ENCODE assay signal across 2 cellular contexts in genomic region chr7:23680417-23681405, GRCh38.
A peak's percentile ranks its signal among the peaks of the same experiment; 100 is the strongest.
TF ChIP-seq lines count a peak whose summit lies in the region.

No MANE protein-coding gene starts in this region.

TF ChIP-seq in liver, 16 proteins besides CTCF, POLR2A, EP300 and RAD21:
- TF ChIP-seq JUND (IDR thresholded peaks at IDR 0.05) = no peak
- TF ChIP-seq FOXA1 (IDR thresholded peaks at IDR 0.05) = no peak
- TF ChIP-seq ZBTB33 (IDR thresholded peaks at IDR 0.05) = no peak
- TF ChIP-seq ATF3 (IDR thresholded peaks at IDR 0.05) = no peak
- TF ChIP-seq YY1 (IDR thresholded peaks at IDR 0.05) = peak; percentile 52
- TF ChIP-seq EGR1 (IDR thresholded peaks at IDR 0.05; ENCODE audit: low read depth in 2 of 2) = no peak
- TF ChIP-seq HNF4G (IDR thresholded peaks at IDR 0.05) = no peak
- TF ChIP-seq NR2F2 (IDR thresholded peaks at IDR 0.05) = no peak
- peak; percentile 27 for TF ChIP-seq SP1 (IDR thresholded peaks at IDR 0.05)
- peak; percentile 18 for TF ChIP-seq MAX (IDR thresholded peaks at IDR 0.05)
- TF ChIP-seq TAF1 (conservative IDR thresholded peaks at IDR 0.05) = no peak
- TF ChIP-seq GABPA (IDR thresholded peaks at IDR 0.05 in 1 of 2, conservative IDR thresholded peaks at IDR 0.05 in 1 of 2) = peak in 1 of 2 donors; percentile 80
- TF ChIP-seq HNF4A (conservative IDR thresholded peaks at IDR 0.05) = peak; percentile 44 to 71
- no peak for TF ChIP-seq FOXA2 (IDR thresholded peaks at IDR 0.05)
- TF ChIP-seq RXRA (IDR thresholded peaks at IDR 0.05) = peak; percentile 45 to 61

TF ChIP-seq in HepG2, 621 proteins besides CTCF, POLR2A, EP300 and RAD21:
- TF ChIP-seq ZNF234 (CRISPR knock-in tag; conservative IDR thresholded peaks at IDR 0.05) (no peak), ZNF33A (CRISPR knock-in tag; IDR thresholded peaks at IDR 0.05; ENCODE audit: borderline replicate concordance) (no peak), U2AF2 (IDR thresholded peaks at IDR 0.05; ENCODE audit: low read depth, low read length) (no peak), ZNF280B (CRISPR knock-in tag; IDR thresholded peaks at IDR 0.05; ENCODE audit: borderline replicate concordance) (no peak), RELA (CRISPR knock-in tag; IDR thresholded peaks at IDR 0.05) (no peak), ESRRA (CRISPR knock-in tag; IDR thresholded peaks at IDR 0.05; ENCODE audit: low read depth) (no peak), NFYC (CRISPR knock-in tag; IDR thresholded peaks at IDR 0.05) (no peak), ISL2 (CRISPR knock-in tag; IDR thresholded peaks at IDR 0.05) (no peak), ZFP36L2 (CRISPR knock-in tag; IDR thresholded peaks at IDR 0.05) (no peak), HCFC1 (IDR thresholded peaks at IDR 0.05; ENCODE audit: low read depth, low read length) (no peak), ZNF710 (CRISPR knock-in tag; IDR thresholded peaks at IDR 0.05; ENCODE audit: borderline replicate concordance) (no peak), HNRNPL (IDR thresholded peaks at IDR 0.05; ENCODE audit: low read depth, low read length) (no peak), TIGD3 (CRISPR knock-in tag; IDR thresholded peaks at IDR 0.05; ENCODE audit: borderline replicate concordance) (no peak), CC2D1A (CRISPR knock-in tag; IDR thresholded peaks at IDR 0.05) (no peak), CENPX (CRISPR knock-in tag; IDR thresholded peaks at IDR 0.05) (no peak), ZNF44 (CRISPR knock-in tag; IDR thresholded peaks at IDR 0.05) (no peak), MEF2D (CRISPR knock-in tag; IDR thresholded peaks at IDR 0.05) (no peak), ZNF136 (CRISPR knock-in tag; IDR thresholded peaks at IDR 0.05; ENCODE audit: low read depth) (no peak), MIXL1 (CRISPR knock-in tag; IDR thresholded peaks at IDR 0.05) (no peak), KDM1A (CRISPR knock-in tag; IDR thresholded peaks at IDR 0.05) (no peak)
